6 cellular contexts compared by ENCODE assay signal in genomic region chr14:24366375-24366663, GRCh38. TPM values are rescaled to one million over a fixed set of nuclear protein-coding genes. Genes with fewer than 3 reads are reported as not detected.
A peak's percentile ranks its signal among the peaks of the same experiment; 100 is the strongest.
DNase-seq lines count a peak whose midpoint lies in the region; ATAC-seq and TF ChIP-seq lines count a peak whose summit lies in the region.

No MANE protein-coding gene starts in this region.

- no peak for TF ChIP-seq POLR2A in spleen (IDR thresholded peaks at IDR 0.05)

- no peaks in the 10 kb centered on the region for H3K9me3 ChIP-seq in MG63
- no peaks in the 10 kb centered on the region for H3K9me3 ChIP-seq in spleen

- H3K27me3 Mint-ChIP-seq in endothelial cell (ENCODE audit: unreplicated experiment): peaks cover 11% of the 10 kb centered on the region

- H3K4me1 Mint-ChIP-seq in endothelial cell (ENCODE audit: unreplicated experiment): peaks cover 19% of the 10 kb centered on the region

- H3K4me3 Mint-ChIP-seq in endothelial cell (ENCODE audit: unreplicated experiment): peak overlapping the region; percentile 87

- peaks cover 16 to 57% (median 41%) of the 10 kb centered on the region in 6 donors for H3K4me1 ChIP-seq in spleen

- H3K36me3 Mint-ChIP-seq in endothelial cell (ENCODE audit: low read depth, unreplicated experiment): no peaks in the 10 kb centered on the region

- no peak for ATAC-seq in HG02763 (IDR thresholded peaks at IDR 0.05; ENCODE audit: unreplicated experiment)

- H3K27me3 ChIP-seq in MG63: no peaks in the 10 kb centered on the region
- H3K27me3 ChIP-seq in spleen (replicated peaks in 1 of 7): peaks cover 0 to 63% (median 11%) of the 10 kb centered on the region in 7 donors

- no peak overlapping the region for H3K27ac Mint-ChIP-seq in endothelial cell (ENCODE audit: unreplicated experiment)

- no peaks in the 10 kb centered on the region for H3K36me3 ChIP-seq in MG63
- H3K36me3 ChIP-seq in spleen: no peaks in the 10 kb centered on the region

- peak overlapping the region; percentile 68 to 85 (median 80) for H3K27ac ChIP-seq in spleen

- intact Hi-C loops in spleen (cut with DNase I; ENCODE audit: low total_unique reads): loop anchor here (10.0 kb wide), 1 partner anchor 48 kb away; no protein-coding TSS in a partner anchor

- 11 to 17% (median 15%) methylated on average over 12 of the region's 12 CpGs for WGBS in spleen, 5 donors

- DNase-seq in MG63 (no peak), endothelial cell (ENCODE audit: low spot score) (no peak), spleen (no peak), DMS79 treated with DMSO at 0.1 percent for 48 hours (lab: John Stamatoyannopoulos, UW) (no peak), HuH-7.5 (ENCODE audit: low spot score) (no peak)

- H3K9me3 Mint-ChIP-seq in endothelial cell (ENCODE audit: unreplicated experiment): no peaks in the 10 kb centered on the region

- H3K4me3 ChIP-seq in MG63: peak overlapping the region; percentile 61
- H3K4me3 ChIP-seq in spleen: peak overlapping the region; percentile 16 to 73 (median 36)

- TF ChIP-seq CTCF in endothelial cell (IDR thresholded peaks at IDR 0.05; ENCODE audit: unreplicated experiment): no peak
- TF ChIP-seq CTCF in spleen (IDR thresholded peaks at IDR 0.05 in 8 of 11, conservative IDR thresholded peaks at IDR 0.05 in 3 of 11): no peak

RNA-seq across cellular contexts. Expression of gene NFATC4, which starts 1.7 kb away (rescaled TPM):
- 4.9 and 14.5 TPM in 2 replicates for total RNA-seq in MG63 (2014; rRNA removed; shearing (Covaris generic); ENCODE audit: low replicate concordance)
- total RNA-seq in endothelial cell (ENCODE audit: unreplicated experiment): 42.4 TPM
- 10 to 100 TPM; 10.7 to 29.2 (median 20.2) TPM for total RNA-seq in spleen
- 100 to 1,000 TPM in 1 of 3 donors, 10 to 100 TPM in 2; 51.1 to 145 (median 99.9) TPM for polyA plus RNA-seq in spleen

RNA-seq across cellular contexts. Expression of gene RIPK3, which starts 26.5 kb away (rescaled TPM):
- not detected in 2 replicates for total RNA-seq in MG63 (2014; rRNA removed; shearing (Covaris generic); ENCODE audit: low replicate concordance)
- total RNA-seq in endothelial cell (ENCODE audit: unreplicated experiment): 2.6 TPM
- 10 to 100 TPM; 24.8 to 42.4 (median 32.6) TPM for total RNA-seq in spleen
- 10 to 100 TPM; 14.0 to 18.4 (median 14.7) TPM for polyA plus RNA-seq in spleen

RNA-seq across cellular contexts. Expression of gene ADCY4, which starts 31.4 kb away (rescaled TPM):
- total RNA-seq in MG63 (2014; rRNA removed; shearing (Covaris generic); ENCODE audit: low replicate concordance): not detected in 2 replicates
- total RNA-seq in endothelial cell (ENCODE audit: unreplicated experiment) (74.6 TPM), spleen (100 to 1,000 TPM in 1 of 7 donors, 10 to 100 TPM in 6; 34.4 to 114 (median 68.7) TPM)
- polyA plus RNA-seq in spleen: 10 to 100 TPM; 13.0 to 53.5 (median 34.0) TPM

RNA-seq across cellular contexts. Expression of gene NYNRIN, which starts 32.5 kb away (rescaled TPM):
- 0.30 TPM in 1 of 2 replicates, not detected in the other for total RNA-seq in MG63 (2014; rRNA removed; shearing (Covaris generic); ENCODE audit: low replicate concordance)
- total RNA-seq in endothelial cell (ENCODE audit: unreplicated experiment): 49.0 TPM
- total RNA-seq in spleen: 10 to 100 TPM in 5 of 7 donors, 1 to 10 TPM in 2; 4.7 to 18.0 (median 12.0) TPM
- 1 to 10 TPM in 2 of 3 donors, under 1 TPM in 1; 0.87 to 2.7 (median 2.2) TPM for polyA plus RNA-seq in spleen

RNA-seq across cellular contexts. Expression of gene LTB4R, which starts 55.0 kb away (rescaled TPM):
- total RNA-seq in MG63 (2014; rRNA removed; shearing (Covaris generic); ENCODE audit: low replicate concordance): 1.4 and 1.5 TPM in 2 replicates
- total RNA-seq in endothelial cell (ENCODE audit: unreplicated experiment) (9.5 TPM), spleen (10 to 100 TPM; 20.9 to 50.4 (median 35.8) TPM)
- polyA plus RNA-seq in spleen: 10 to 100 TPM; 13.9 to 28.6 (median 28.6) TPM

Comparison
In these comparisons a context has a peak if more than half of its experiments do, and no peak if none do; other contexts are left out.
1. RNA of gene ADCY4, which starts 31.4 kb away (total RNA-seq): 74.6 TPM in endothelial cell (single experiment) and 34.4 to 114 TPM in spleen; not detected in MG63; every median in the first group is over 10 times any median in the second.